In genomic region chr17:72373910-72374741, GRCh38 we compare ENCODE assay signal across 12 cellular contexts.
DNase-seq lines count a peak whose midpoint lies in the region; ATAC-seq and TF ChIP-seq lines count a peak whose summit lies in the region.
"Had no signal": no experiment of that assay in that cellular context is flagged by ENCODE, and none has a peak within 500 bp of the region (broad histone marks: within the 10 kb centered on the region; RNA-seq: fewer than 3 reads in every experiment).

No MANE protein-coding gene starts in this region.

- no CpG with 5 or more reads among the region's 13 CpGs for WGBS in IMR-90 (ENCODE audit: extremely low coverage in 2 of 2, insufficient read length in 1 of 2), 2 experiments
- WGBS in aorta, 2 donors = 76% methylated on average over 12 to 13 of the region's 13 CpGs
- WGBS in stomach, 5 donors = 19 to 43% (median 30%) methylated on average over 7 to 13 of the region's 13 CpGs

- in situ Hi-C loops in IMR-90 (cut with MboI; ENCODE audit: low sequenced_read_pairs) = no loop called here

- no TSS peak for BruUV-seq in A673 (replicated peaks; lab: Mats Ljungman, UMichigan)
- no TSS peak for BruUV-seq in IMR-90 (replicated peaks; lab: Mats Ljungman, UMichigan)

- CTCF ChIA-PET in A673 (lab: Charles Lee) (no interaction called here), IMR-90 (lab: Yijun Ruan, JAX) (interaction anchor here (0.5 kb wide), 1 partner anchor 83 kb away, joined by 3 read pairs; no protein-coding TSS in a partner anchor)

- DNase-seq in A673 (ENCODE audit: low spot score) (peak; percentile 71), IMR-90 (peak; percentile 63), WERI-Rb-1 (peak; percentile 98), kidney glomerular epithelial cell (lab: John Stamatoyannopoulos, UW) (peak; percentile 82), aorta (no peak), stomach (no peak), Ammon's horn (ENCODE audit: low spot score) (no peak)
- no peak for DNase-seq in activated T-helper 1 cell treated with anti-CD3 and anti-CD28 coated beads, Interleukin-12 subunit alpha, Interleukin-12 subunit beta, Interleukin-2, Interleukin-4 antibody, amounts not matched to agents 30 ng/mL and 10 ng/mL and 1 ng/mL, durations not matched to agents 14 hours and 24 hours and 36 hours (ENCODE audit: low spot score)
- DNase-seq: activated CD8-positive, alpha-beta T cell treated with anti-CD3 and anti-CD28 coated beads for 36 hours; activated naive CD4-positive, alpha-beta T cell treated with anti-CD3 and anti-CD28 coated beads, Interleukin-2, amount 10 ng/mL, durations not matched to agents 7 days and 5 days; colonic mucosa; esophagus squamous epithelium had no signal

- no peak overlapping the region for H3K56ac ChIP-seq in IMR-90 (ENCODE audit: extremely low read depth, insufficient read depth, low read length)

- peak overlapping the region; percentile 19 for H2BK5ac ChIP-seq in IMR-90 (ENCODE audit: low read depth, low read length, poor library complexity, severe bottlenecking)

- no peak overlapping the region for H3K4me3 Mint-ChIP-seq in activated T-helper 1 cell treated with anti-CD3 and anti-CD28 coated beads, Interleukin-12 subunit alpha, Interleukin-12 subunit beta, Interleukin-2, Interleukin-4 antibody, amounts not matched to agents 30 ng/mL and 10 ng/mL and 1 ng/mL, durations not matched to agents 14 hours and 24 hours and 36 hours
- H3K4me3 Mint-ChIP-seq: activated CD8-positive, alpha-beta T cell treated with anti-CD3 and anti-CD28 coated beads for 36 hours; activated naive CD4-positive, alpha-beta T cell treated with anti-CD3 and anti-CD28 coated beads, Interleukin-2, amount 10 ng/mL, durations not matched to agents 7 days and 5 days had no signal

- no peak for TF ChIP-seq CTCF in A673 (conservative IDR thresholded peaks at IDR 0.05; ENCODE audit: low read depth, low read length)
- no peak for TF ChIP-seq CTCF in IMR-90 (conservative IDR thresholded peaks at IDR 0.05; ENCODE audit: low read depth, low read length)
- TF ChIP-seq CTCF in WERI-Rb-1 (IDR thresholded peaks at IDR 0.05; ENCODE audit: low read depth, low read length) = no peak
- TF ChIP-seq CTCF in stomach (IDR thresholded peaks at IDR 0.05) = no peak

- H3K27ac ChIP-seq in A673 (ENCODE audit: low read depth, low read length, poor library complexity, severe bottlenecking) = peak overlapping the region; percentile 48
- peak overlapping the region; percentile 8 for H3K27ac ChIP-seq in IMR-90 (ENCODE audit: insufficient read depth, low read length)
- H3K27ac ChIP-seq in WERI-Rb-1 = peak overlapping the region; percentile 90
- H3K27ac ChIP-seq in aorta (ENCODE audit: low read depth in 1 of 2, low read length in 2 of 2) = no peak overlapping the region
- H3K27ac ChIP-seq in stomach = peak overlapping the region in 2 of 5 donors; percentile 5 to 16
- H3K27ac ChIP-seq: colonic mucosa, esophagus squamous epithelium had no signal

- H2BK20ac ChIP-seq in IMR-90 (ENCODE audit: low read depth, low read length) = peak overlapping the region; percentile 54; the same call in 1 of the 2 replicates

- H3K18ac ChIP-seq in IMR-90 (ENCODE audit: low read depth, low read length) = no peak overlapping the region

- no peaks in the 10 kb centered on the region for H3K36me3 Mint-ChIP-seq in activated T-helper 1 cell treated with anti-CD3 and anti-CD28 coated beads, Interleukin-12 subunit alpha, Interleukin-12 subunit beta, Interleukin-2, Interleukin-4 antibody, amounts not matched to agents 30 ng/mL and 10 ng/mL and 1 ng/mL, durations not matched to agents 14 hours and 24 hours and 36 hours (ENCODE audit: low read depth)
- H3K36me3 Mint-ChIP-seq: activated naive CD4-positive, alpha-beta T cell treated with anti-CD3 and anti-CD28 coated beads, Interleukin-2, amount 10 ng/mL, durations not matched to agents 7 days and 5 days had no signal

- H2BK15ac ChIP-seq in IMR-90 (ENCODE audit: low read depth, low read length) = peak overlapping the region; percentile 75; the same call in 1 of the 3 replicates

- no peaks in the 10 kb centered on the region for H4K20me1 ChIP-seq in IMR-90 (ENCODE audit: insufficient read depth, low read length)

- H3K36me3 ChIP-seq in A673 (ENCODE audit: insufficient read depth, low read length, poor library complexity, severe bottlenecking) (no peaks in the 10 kb centered on the region), IMR-90 (ENCODE audit: control insufficient read depth, insufficient read depth, low read length) (no peaks in the 10 kb centered on the region), WERI-Rb-1 (no peaks in the 10 kb centered on the region), aorta (ENCODE audit: control insufficient read depth in 1 of 2, insufficient read depth in 2 of 2, low read length in 1 of 2) (no peaks in the 10 kb centered on the region), stomach (no peaks in the 10 kb centered on the region)
- H3K36me3 ChIP-seq: colonic mucosa, esophagus squamous epithelium had no signal

- H3K27ac Mint-ChIP-seq in activated T-helper 1 cell treated with anti-CD3 and anti-CD28 coated beads, Interleukin-12 subunit alpha, Interleukin-12 subunit beta, Interleukin-2, Interleukin-4 antibody, amounts not matched to agents 30 ng/mL and 10 ng/mL and 1 ng/mL, durations not matched to agents 14 hours and 24 hours and 36 hours = no peak overlapping the region
- H3K27ac Mint-ChIP-seq: activated CD8-positive, alpha-beta T cell treated with anti-CD3 and anti-CD28 coated beads for 36 hours had no signal

- H3K14ac ChIP-seq in IMR-90 (replicated peaks; ENCODE audit: low read depth, low read length) = peak overlapping the region; percentile 72

- peaks cover 62% of the 10 kb centered on the region for H3K4me1 ChIP-seq in A673 (ENCODE audit: insufficient read depth, low read length, poor library complexity, severe bottlenecking)
- peaks cover 29% of the 10 kb centered on the region for H3K4me1 ChIP-seq in IMR-90 (ENCODE audit: control insufficient read depth, insufficient read depth, low read length)
- no peaks in the 10 kb centered on the region for H3K4me1 ChIP-seq in aorta (ENCODE audit: control insufficient read depth in 1 of 2, insufficient read depth in 2 of 2, low read length in 2 of 2)
- peaks cover 5 to 10% (median 7%) of the 10 kb centered on the region in 4 donors for H3K4me1 ChIP-seq in stomach
- H3K4me1 ChIP-seq: colonic mucosa had no signal

- TF ChIP-seq EP300 in stomach (IDR thresholded peaks at IDR 0.05) = no peak

- no peak overlapping the region for H3K4me3 ChIP-seq in A673 (ENCODE audit: low read depth, low read length, poor library complexity, severe bottlenecking)
- no peak overlapping the region for H3K4me3 ChIP-seq in IMR-90 (ENCODE audit: insufficient read depth, low read depth, low read length)
- no peak overlapping the region for H3K4me3 ChIP-seq in WERI-Rb-1 (ENCODE audit: low read depth, low read length)
- H3K4me3 ChIP-seq in aorta (ENCODE audit: low read length in 2 of 2) = no peak overlapping the region
- H3K4me3 ChIP-seq in stomach = no peak overlapping the region
- H3K4me3 ChIP-seq: colonic mucosa, esophagus squamous epithelium had no signal

- dilution Hi-C loops in IMR-90 (cut with HindIII; ENCODE audit: low sequenced_read_pairs, unreplicated experiment) = no loop called here

- peak overlapping the region; percentile 85 for H2BK120ac ChIP-seq in IMR-90 (ENCODE audit: low read depth, low read length)

- no peaks in the 10 kb centered on the region for H3K27me3 Mint-ChIP-seq in activated T-helper 1 cell treated with anti-CD3 and anti-CD28 coated beads, Interleukin-12 subunit alpha, Interleukin-12 subunit beta, Interleukin-2, Interleukin-4 antibody, amounts not matched to agents 30 ng/mL and 10 ng/mL and 1 ng/mL, durations not matched to agents 14 hours and 24 hours and 36 hours (ENCODE audit: insufficient read depth)
- H3K27me3 Mint-ChIP-seq: activated naive CD4-positive, alpha-beta T cell treated with anti-CD3 and anti-CD28 coated beads, Interleukin-2, amount 10 ng/mL, durations not matched to agents 7 days and 5 days had no signal

- no peak overlapping the region for H3K4me2 ChIP-seq in IMR-90 (ENCODE audit: low read depth, low read length)

- peak overlapping the region; percentile 90 for H2AFZ ChIP-seq in IMR-90 (replicated peaks; ENCODE audit: low read length, poor library complexity)

- no peak for TF ChIP-seq RAD21 in IMR-90 (IDR thresholded peaks at IDR 0.05; ENCODE audit: low read length)

- H3K27me3 ChIP-seq in A673 (replicated peaks; ENCODE audit: insufficient read depth, low read depth, low read length, poor library complexity) = no peaks in the 10 kb centered on the region
- no peaks in the 10 kb centered on the region for H3K27me3 ChIP-seq in IMR-90 (ENCODE audit: control insufficient read depth, insufficient read depth, low read length)
- H3K27me3 ChIP-seq in WERI-Rb-1 (ENCODE audit: insufficient read depth, low read depth, severe bottlenecking) = no peaks in the 10 kb centered on the region
- H3K27me3 ChIP-seq in aorta (ENCODE audit: control insufficient read depth in 1 of 2, insufficient read depth in 2 of 2, low read length in 1 of 2) = no peaks in the 10 kb centered on the region
- H3K27me3 ChIP-seq in stomach = no peaks in the 10 kb centered on the region
- H3K27me3 ChIP-seq: colonic mucosa had no signal

- peaks cover 0 to 5% of the 10 kb centered on the region in 2 experiments; a peak in 2 of 4 replicates for H3K79me1 ChIP-seq in IMR-90 (ENCODE audit: low read depth in 1 of 2, low read length in 2 of 2)

- ATAC-seq in IMR-90 (ENCODE audit: low read depth) (peak; percentile 32), aorta (ENCODE audit: low FRiP score) (no peak)
- ATAC-seq: activated CD8-positive, alpha-beta T cell treated with anti-CD3 and anti-CD28 coated beads for 36 hours had no signal

- H3K4ac ChIP-seq in IMR-90 (ENCODE audit: low read depth, low read length) = peak overlapping the region; percentile 80

- no peak overlapping the region for H3K9ac ChIP-seq in IMR-90 (ENCODE audit: low read depth, low read length)

- 0 out of 2 replicates have a peak overlapping the region, but pooled peaks have one; percentile 20 for H3K23ac ChIP-seq in IMR-90 (ENCODE audit: low read depth, low read length)

- H3K9me3 ChIP-seq in A673 (ENCODE audit: low read depth, low read length, poor library complexity, severe bottlenecking) = no peaks in the 10 kb centered on the region
- H3K9me3 ChIP-seq in IMR-90 (ENCODE audit: control insufficient read depth, insufficient read depth, low read length) = no peaks in the 10 kb centered on the region
- H3K9me3 ChIP-seq in WERI-Rb-1 (ENCODE audit: severe bottlenecking) = no peaks in the 10 kb centered on the region
- H3K9me3 ChIP-seq in aorta (ENCODE audit: control insufficient read depth, low read length) = no peaks in the 10 kb centered on the region
- no peaks in the 10 kb centered on the region for H3K9me3 ChIP-seq in stomach
- H3K9me3 ChIP-seq: colonic mucosa, esophagus squamous epithelium had no signal

- H3K9me3 Mint-ChIP-seq in activated T-helper 1 cell treated with anti-CD3 and anti-CD28 coated beads, Interleukin-12 subunit alpha, Interleukin-12 subunit beta, Interleukin-2, Interleukin-4 antibody, amounts not matched to agents 30 ng/mL and 10 ng/mL and 1 ng/mL, durations not matched to agents 14 hours and 24 hours and 36 hours = no peaks in the 10 kb centered on the region
- H3K9me3 Mint-ChIP-seq: activated CD8-positive, alpha-beta T cell treated with anti-CD3 and anti-CD28 coated beads for 36 hours; activated naive CD4-positive, alpha-beta T cell treated with anti-CD3 and anti-CD28 coated beads, Interleukin-2, amount 10 ng/mL, durations not matched to agents 7 days and 5 days had no signal

- H2AK5ac ChIP-seq in IMR-90 (ENCODE audit: low read depth, low read length) = peak overlapping the region; percentile 35

- TF ChIP-seq POLR2A in IMR-90 (IDR thresholded peaks at IDR 0.05; ENCODE audit: low read depth, low read length) (no peak), stomach (IDR thresholded peaks at IDR 0.05) (no peak)

- H3K9me1 ChIP-seq in IMR-90 (ENCODE audit: insufficient read depth, low read length) = peaks cover 13% of the 10 kb centered on the region

- intact Hi-C loops in A673 (cut with micrococcal nuclease; ENCODE audit: unreplicated experiment) = no loop called here
- intact Hi-C loops in IMR-90 (cut with micrococcal nuclease) = no loop called here
- intact Hi-C loops in aorta (cut with DNase I) = no loop called here
- intact Hi-C loops in stomach (cut with DNase I; ENCODE audit: low total_unique reads) = no loop called here
- intact Hi-C loops in activated T-helper 1 cell treated with anti-CD3 and anti-CD28 coated beads, Interleukin-12 subunit alpha, Interleukin-12 subunit beta, Interleukin-2, Interleukin-4 antibody, amounts not matched to agents 30 ng/mL and 10 ng/mL and 1 ng/mL, durations not matched to agents 14 hours and 24 hours and 36 hours (cut with micrococcal nuclease) = no loop called here

- peak overlapping the region; percentile 32 to 71; a peak in 1 of 4 replicates for H4K8ac ChIP-seq in IMR-90 (ENCODE audit: low read depth in 2 of 2, low read length in 2 of 2)

- peak overlapping the region; percentile 11 for H2AK9ac ChIP-seq in IMR-90 (replicated peaks; ENCODE audit: low read depth, low read length, poor library complexity)

- no peaks in the 10 kb centered on the region for H3K4me1 Mint-ChIP-seq in activated T-helper 1 cell treated with anti-CD3 and anti-CD28 coated beads, Interleukin-12 subunit alpha, Interleukin-12 subunit beta, Interleukin-2, Interleukin-4 antibody, amounts not matched to agents 30 ng/mL and 10 ng/mL and 1 ng/mL, durations not matched to agents 14 hours and 24 hours and 36 hours (ENCODE audit: low read depth)
- H3K4me1 Mint-ChIP-seq: activated naive CD4-positive, alpha-beta T cell treated with anti-CD3 and anti-CD28 coated beads, Interleukin-2, amount 10 ng/mL, durations not matched to agents 7 days and 5 days had no signal

- POLR2A ChIA-PET in A673 (lab: Charles Lee; ENCODE audit: low non-redundant PET) (interaction anchor here (0.5 kb wide), 1 partner anchor 253 kb away, joined by 15 read pairs; the partner anchor contains the start of gene SOX9), IMR-90 (lab: Charles Lee; ENCODE audit: unreplicated experiment) (no interaction called here)

- peak overlapping the region; percentile 61 for H4K91ac ChIP-seq in IMR-90 (ENCODE audit: insufficient read depth, low read depth, low read length)

- peak overlapping the region; percentile 16; the same call in 1 of the 2 replicates for H4K5ac ChIP-seq in IMR-90 (ENCODE audit: low read depth, low read length)

Comparison
In these comparisons a context has a peak if more than half of its experiments do, and no peak if none do; other contexts are left out.
1. DNase-seq: peak in A673 (single experiment), IMR-90 (single experiment), WERI-Rb-1 (single experiment) and kidney glomerular epithelial cell (single experiment); none in aorta (0 of 2), stomach (single experiment), activated T-helper 1 cell treated with anti-CD3 and anti-CD28 coated beads, Interleukin-12 subunit alpha, Interleukin-12 subunit beta, Interleukin-2, Interleukin-4 antibody, amounts not matched to agents 30 ng/mL and 10 ng/mL and 1 ng/mL, durations not matched to agents 14 hours and 24 hours and 36 hours (single experiment) and Ammon's horn (single experiment).
2. H3K27ac ChIP-seq: peak in A673 (single experiment), IMR-90 (single experiment) and WERI-Rb-1 (single experiment); none in aorta (0 of 2).